In the genomic region with DNA sequence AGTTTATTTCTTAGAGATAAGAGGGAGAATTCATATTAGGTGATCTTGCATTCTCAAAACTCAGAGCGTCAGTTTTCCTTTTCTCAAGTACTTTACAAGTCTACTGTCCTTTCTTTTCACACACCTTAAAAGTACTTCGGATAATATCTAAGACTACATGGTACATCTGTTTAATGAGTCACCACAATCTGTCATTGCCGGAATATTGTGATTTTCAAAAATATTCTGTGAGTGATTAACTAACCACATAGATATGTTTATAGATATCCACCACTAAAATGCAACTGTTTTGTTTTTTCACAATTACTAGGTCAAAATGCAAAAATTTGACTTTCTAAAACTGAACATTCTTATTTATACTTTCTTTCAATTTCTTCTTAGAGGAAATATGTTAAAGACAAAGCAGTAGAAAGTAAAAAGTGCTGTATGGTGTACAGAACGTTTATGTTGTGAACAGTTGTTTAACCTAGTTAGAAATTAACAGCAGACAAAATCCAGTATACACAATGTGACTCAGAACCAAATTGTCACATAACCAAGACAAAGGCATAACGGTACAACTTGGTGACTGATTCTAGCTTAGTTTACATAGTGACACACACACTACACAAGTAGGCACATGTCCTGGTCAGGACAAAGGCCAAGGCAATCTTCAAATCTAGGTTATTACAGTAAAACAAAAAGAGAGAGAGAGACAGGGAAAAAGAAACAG, we compare ENCODE assay signal across 1 cellular context.
A peak's percentile ranks its signal among the peaks of the same experiment; 100 is the strongest.
TF ChIP-seq lines count a peak whose summit lies in the region.

No MANE protein-coding gene starts in this region.

TF ChIP-seq in HepG2, 621 proteins besides CTCF, POLR2A, EP300 and RAD21 (continued from another document and continues in another):
- peak; percentile 89 for TF ChIP-seq FOXA3 (CRISPR knock-in tag; IDR thresholded peaks at IDR 0.05)
- TF ChIP-seq TBX2 (CRISPR knock-in tag; IDR thresholded peaks at IDR 0.05; ENCODE audit: borderline replicate concordance): no peak; the same call in 1 of the 2 replicates
- TF ChIP-seq ZNF546 (CRISPR knock-in tag; conservative IDR thresholded peaks at IDR 0.05): no peak
- TF ChIP-seq, protein P1, sequence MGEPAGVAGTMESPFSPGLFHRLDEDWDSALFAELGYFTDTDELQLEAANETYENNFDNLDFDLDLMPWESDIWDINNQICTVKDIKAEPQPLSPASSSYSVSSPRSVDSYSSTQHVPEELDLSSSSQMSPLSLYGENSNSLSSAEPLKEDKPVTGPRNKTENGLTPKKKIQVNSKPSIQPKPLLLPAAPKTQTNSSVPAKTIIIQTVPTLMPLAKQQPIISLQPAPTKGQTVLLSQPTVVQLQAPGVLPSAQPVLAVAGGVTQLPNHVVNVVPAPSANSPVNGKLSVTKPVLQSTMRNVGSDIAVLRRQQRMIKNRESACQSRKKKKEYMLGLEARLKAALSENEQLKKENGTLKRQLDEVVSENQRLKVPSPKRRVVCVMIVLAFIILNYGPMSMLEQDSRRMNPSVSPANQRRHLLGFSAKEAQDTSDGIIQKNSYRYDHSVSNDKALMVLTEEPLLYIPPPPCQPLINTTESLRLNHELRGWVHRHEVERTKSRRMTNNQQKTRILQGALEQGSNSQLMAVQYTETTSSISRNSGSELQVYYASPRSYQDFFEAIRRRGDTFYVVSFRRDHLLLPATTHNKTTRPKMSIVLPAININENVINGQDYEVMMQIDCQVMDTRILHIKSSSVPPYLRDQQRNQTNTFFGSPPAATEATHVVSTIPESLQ (CRISPR knock-in tag; conservative IDR thresholded peaks at IDR 0.05): no peak
- TF ChIP-seq BHLHE40 (IDR thresholded peaks at IDR 0.05; ENCODE audit: low read length): peak; percentile 75
- 0 out of 2 replicates have a peak, but pooled peaks have one; percentile 30 for TF ChIP-seq ZNF331 (CRISPR knock-in tag; IDR thresholded peaks at IDR 0.05)
- TF ChIP-seq MTF1 (CRISPR knock-in tag; IDR thresholded peaks at IDR 0.05): no peak
- TF ChIP-seq, protein P2, sequence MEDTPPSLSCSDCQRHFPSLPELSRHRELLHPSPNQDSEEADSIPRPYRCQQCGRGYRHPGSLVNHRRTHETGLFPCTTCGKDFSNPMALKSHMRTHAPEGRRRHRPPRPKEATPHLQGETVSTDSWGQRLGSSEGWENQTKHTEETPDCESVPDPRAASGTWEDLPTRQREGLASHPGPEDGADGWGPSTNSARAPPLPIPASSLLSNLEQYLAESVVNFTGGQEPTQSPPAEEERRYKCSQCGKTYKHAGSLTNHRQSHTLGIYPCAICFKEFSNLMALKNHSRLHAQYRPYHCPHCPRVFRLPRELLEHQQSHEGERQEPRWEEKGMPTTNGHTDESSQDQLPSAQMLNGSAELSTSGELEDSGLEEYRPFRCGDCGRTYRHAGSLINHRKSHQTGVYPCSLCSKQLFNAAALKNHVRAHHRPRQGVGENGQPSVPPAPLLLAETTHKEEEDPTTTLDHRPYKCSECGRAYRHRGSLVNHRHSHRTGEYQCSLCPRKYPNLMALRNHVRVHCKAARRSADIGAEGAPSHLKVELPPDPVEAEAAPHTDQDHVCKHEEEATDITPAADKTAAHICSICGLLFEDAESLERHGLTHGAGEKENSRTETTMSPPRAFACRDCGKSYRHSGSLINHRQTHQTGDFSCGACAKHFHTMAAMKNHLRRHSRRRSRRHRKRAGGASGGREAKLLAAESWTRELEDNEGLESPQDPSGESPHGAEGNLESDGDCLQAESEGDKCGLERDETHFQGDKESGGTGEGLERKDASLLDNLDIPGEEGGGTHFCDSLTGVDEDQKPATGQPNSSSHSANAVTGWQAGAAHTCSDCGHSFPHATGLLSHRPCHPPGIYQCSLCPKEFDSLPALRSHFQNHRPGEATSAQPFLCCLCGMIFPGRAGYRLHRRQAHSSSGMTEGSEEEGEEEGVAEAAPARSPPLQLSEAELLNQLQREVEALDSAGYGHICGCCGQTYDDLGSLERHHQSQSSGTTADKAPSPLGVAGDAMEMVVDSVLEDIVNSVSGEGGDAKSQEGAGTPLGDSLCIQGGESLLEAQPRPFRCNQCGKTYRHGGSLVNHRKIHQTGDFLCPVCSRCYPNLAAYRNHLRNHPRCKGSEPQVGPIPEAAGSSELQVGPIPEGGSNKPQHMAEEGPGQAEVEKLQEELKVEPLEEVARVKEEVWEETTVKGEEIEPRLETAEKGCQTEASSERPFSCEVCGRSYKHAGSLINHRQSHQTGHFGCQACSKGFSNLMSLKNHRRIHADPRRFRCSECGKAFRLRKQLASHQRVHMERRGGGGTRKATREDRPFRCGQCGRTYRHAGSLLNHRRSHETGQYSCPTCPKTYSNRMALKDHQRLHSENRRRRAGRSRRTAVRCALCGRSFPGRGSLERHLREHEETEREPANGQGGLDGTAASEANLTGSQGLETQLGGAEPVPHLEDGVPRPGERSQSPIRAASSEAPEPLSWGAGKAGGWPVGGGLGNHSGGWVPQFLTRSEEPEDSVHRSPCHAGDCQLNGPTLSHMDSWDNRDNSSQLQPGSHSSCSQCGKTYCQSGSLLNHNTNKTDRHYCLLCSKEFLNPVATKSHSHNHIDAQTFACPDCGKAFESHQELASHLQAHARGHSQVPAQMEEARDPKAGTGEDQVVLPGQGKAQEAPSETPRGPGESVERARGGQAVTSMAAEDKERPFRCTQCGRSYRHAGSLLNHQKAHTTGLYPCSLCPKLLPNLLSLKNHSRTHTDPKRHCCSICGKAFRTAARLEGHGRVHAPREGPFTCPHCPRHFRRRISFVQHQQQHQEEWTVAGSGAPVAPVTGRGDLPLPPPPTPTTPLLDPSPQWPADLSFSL (CRISPR knock-in tag; IDR thresholded peaks at IDR 0.05): peak; percentile 97
- TF ChIP-seq TGIF2 (CRISPR knock-in tag; IDR thresholded peaks at IDR 0.05): no peak
- no peak for TF ChIP-seq YEATS4 (CRISPR knock-in tag; IDR thresholded peaks at IDR 0.05; ENCODE audit: borderline replicate concordance)
- no peak for TF ChIP-seq ZNF260 (CRISPR knock-in tag; IDR thresholded peaks at IDR 0.05; ENCODE audit: borderline replicate concordance, low read depth)
- TF ChIP-seq FOXK1 (CRISPR knock-in tag; IDR thresholded peaks at IDR 0.05; ENCODE audit: borderline replicate concordance, low read depth): peak; percentile 61; the same call in 1 of the 2 replicates
- peak; percentile 25 for TF ChIP-seq SKI (IDR thresholded peaks at IDR 0.05; ENCODE audit: partially characterized antibody)
- TF ChIP-seq MEF2D (CRISPR knock-in tag; IDR thresholded peaks at IDR 0.05): no peak
- TF ChIP-seq MAFK (conservative IDR thresholded peaks at IDR 0.05 in 1 of 2, IDR thresholded peaks at IDR 0.05 in 1 of 2; ENCODE audit: low read length in 2 of 2): no peak
- no peak for TF ChIP-seq ADNP (CRISPR knock-in tag; IDR thresholded peaks at IDR 0.05)
- TF ChIP-seq GATAD2A (CRISPR knock-in tag; IDR thresholded peaks at IDR 0.05): peak; percentile 78
- 0 out of 2 replicates have a peak, but pooled peaks have one; percentile 36 for TF ChIP-seq ZFP36L1 (CRISPR knock-in tag; IDR thresholded peaks at IDR 0.05)
- peak; percentile 67 for TF ChIP-seq RARA (CRISPR knock-in tag; IDR thresholded peaks at IDR 0.05)
- TF ChIP-seq ARNTL (CRISPR knock-in tag; IDR thresholded peaks at IDR 0.05): 0 out of 2 replicates have a peak, but pooled peaks have one; percentile 40
- TF ChIP-seq SAP130 (CRISPR knock-in tag; IDR thresholded peaks at IDR 0.05; ENCODE audit: low read depth): peak; percentile 75
- no peak for TF ChIP-seq POLR2G (IDR thresholded peaks at IDR 0.05; ENCODE audit: low read depth, low read length)
- no peak for TF ChIP-seq ZNF234 (CRISPR knock-in tag; conservative IDR thresholded peaks at IDR 0.05)
- peak; percentile 72 for TF ChIP-seq CREB1 (IDR thresholded peaks at IDR 0.05)
- TF ChIP-seq CREB1 (CRISPR knock-in tag; IDR thresholded peaks at IDR 0.05): peak; percentile 68
- TF ChIP-seq KDM6A (CRISPR knock-in tag; IDR thresholded peaks at IDR 0.05; ENCODE audit: low read depth): peak; percentile 22; the same call in 1 of the 2 replicates
- TF ChIP-seq, protein P3, sequence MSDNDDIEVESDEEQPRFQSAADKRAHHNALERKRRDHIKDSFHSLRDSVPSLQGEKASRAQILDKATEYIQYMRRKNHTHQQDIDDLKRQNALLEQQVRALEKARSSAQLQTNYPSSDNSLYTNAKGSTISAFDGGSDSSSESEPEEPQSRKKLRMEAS (IDR thresholded peaks at IDR 0.05): peak; percentile 44; the same call in 1 of the 2 replicates
- TF ChIP-seq, protein P4, sequence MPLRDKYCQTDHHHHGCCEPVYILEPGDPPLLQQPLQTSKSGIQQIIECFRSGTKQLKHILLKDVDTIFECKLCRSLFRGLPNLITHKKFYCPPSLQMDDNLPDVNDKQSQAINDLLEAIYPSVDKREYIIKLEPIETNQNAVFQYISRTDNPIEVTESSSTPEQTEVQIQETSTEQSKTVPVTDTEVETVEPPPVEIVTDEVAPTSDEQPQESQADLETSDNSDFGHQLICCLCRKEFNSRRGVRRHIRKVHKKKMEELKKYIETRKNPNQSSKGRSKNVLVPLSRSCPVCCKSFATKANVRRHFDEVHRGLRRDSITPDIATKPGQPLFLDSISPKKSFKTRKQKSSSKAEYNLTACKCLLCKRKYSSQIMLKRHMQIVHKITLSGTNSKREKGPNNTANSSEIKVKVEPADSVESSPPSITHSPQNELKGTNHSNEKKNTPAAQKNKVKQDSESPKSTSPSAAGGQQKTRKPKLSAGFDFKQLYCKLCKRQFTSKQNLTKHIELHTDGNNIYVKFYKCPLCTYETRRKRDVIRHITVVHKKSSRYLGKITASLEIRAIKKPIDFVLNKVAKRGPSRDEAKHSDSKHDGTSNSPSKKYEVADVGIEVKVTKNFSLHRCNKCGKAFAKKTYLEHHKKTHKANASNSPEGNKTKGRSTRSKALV (CRISPR knock-in tag; IDR thresholded peaks at IDR 0.05): no peak
- 0 out of 2 replicates have a peak, but pooled peaks have one; percentile 27 for TF ChIP-seq CREM (IDR thresholded peaks at IDR 0.05)
- TF ChIP-seq CREM (CRISPR knock-in tag; IDR thresholded peaks at IDR 0.05): no peak
- TF ChIP-seq, protein P5, sequence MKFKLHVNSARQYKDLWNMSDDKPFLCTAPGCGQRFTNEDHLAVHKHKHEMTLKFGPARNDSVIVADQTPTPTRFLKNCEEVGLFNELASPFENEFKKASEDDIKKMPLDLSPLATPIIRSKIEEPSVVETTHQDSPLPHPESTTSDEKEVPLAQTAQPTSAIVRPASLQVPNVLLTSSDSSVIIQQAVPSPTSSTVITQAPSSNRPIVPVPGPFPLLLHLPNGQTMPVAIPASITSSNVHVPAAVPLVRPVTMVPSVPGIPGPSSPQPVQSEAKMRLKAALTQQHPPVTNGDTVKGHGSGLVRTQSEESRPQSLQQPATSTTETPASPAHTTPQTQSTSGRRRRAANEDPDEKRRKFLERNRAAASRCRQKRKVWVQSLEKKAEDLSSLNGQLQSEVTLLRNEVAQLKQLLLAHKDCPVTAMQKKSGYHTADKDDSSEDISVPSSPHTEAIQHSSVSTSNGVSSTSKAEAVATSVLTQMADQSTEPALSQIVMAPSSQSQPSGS (CRISPR knock-in tag; IDR thresholded peaks at IDR 0.05): no peak
- TF ChIP-seq, protein P6, sequence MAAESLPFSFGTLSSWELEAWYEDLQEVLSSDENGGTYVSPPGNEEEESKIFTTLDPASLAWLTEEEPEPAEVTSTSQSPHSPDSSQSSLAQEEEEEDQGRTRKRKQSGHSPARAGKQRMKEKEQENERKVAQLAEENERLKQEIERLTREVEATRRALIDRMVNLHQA (CRISPR knock-in tag; IDR thresholded peaks at IDR 0.05): no peak
- no peak for TF ChIP-seq RBM22 (optimal IDR thresholded peaks at IDR 0.05; ENCODE audit: low read length)
- TF ChIP-seq ZFAT (CRISPR knock-in tag; conservative IDR thresholded peaks at IDR 0.05): no peak
- peak; percentile 62; the same call in 1 of the 2 replicates for TF ChIP-seq ZBTB20 (CRISPR knock-in tag; IDR thresholded peaks at IDR 0.05; ENCODE audit: borderline replicate concordance, low read depth)
- TF ChIP-seq RAD51 (IDR thresholded peaks at IDR 0.05; ENCODE audit: borderline replicate concordance): 0 out of 2 replicates have a peak, but pooled peaks have one; percentile 27
- TF ChIP-seq SALL1 (CRISPR knock-in tag; IDR thresholded peaks at IDR 0.05): peak; percentile 55; the same call in 1 of the 2 replicates
- peak; percentile 83; the same call in 1 of the 2 replicates for TF ChIP-seq JUNB (CRISPR knock-in tag; IDR thresholded peaks at IDR 0.05; ENCODE audit: borderline replicate concordance)
- peak; percentile 94 for TF ChIP-seq FOSL2 (CRISPR knock-in tag; IDR thresholded peaks at IDR 0.05)
- TF ChIP-seq FOXK2 (IDR thresholded peaks at IDR 0.05): peak; percentile 56
- TF ChIP-seq, protein P7, sequence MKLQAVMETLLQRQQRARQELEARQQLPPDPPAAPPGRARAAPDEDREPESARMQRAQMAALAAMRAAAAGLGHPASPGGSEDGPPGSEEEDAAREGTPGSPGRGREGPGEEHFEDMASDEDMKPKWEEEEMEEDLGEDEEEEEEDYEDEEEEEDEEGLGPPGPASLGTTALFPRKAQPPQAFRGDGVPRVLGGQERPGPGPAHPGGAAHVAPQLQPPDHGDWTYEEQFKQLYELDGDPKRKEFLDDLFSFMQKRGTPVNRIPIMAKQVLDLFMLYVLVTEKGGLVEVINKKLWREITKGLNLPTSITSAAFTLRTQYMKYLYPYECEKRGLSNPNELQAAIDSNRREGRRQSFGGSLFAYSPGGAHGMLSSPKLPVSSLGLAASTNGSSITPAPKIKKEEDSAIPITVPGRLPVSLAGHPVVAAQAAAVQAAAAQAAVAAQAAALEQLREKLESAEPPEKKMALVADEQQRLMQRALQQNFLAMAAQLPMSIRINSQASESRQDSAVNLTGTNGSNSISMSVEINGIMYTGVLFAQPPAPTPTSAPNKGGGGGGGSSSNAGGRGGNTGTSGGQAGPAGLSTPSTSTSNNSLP (IDR thresholded peaks at IDR 0.05; ENCODE audit: low read depth, low read length): peak; percentile 81
- no peak for TF ChIP-seq TOPORS (CRISPR knock-in tag; IDR thresholded peaks at IDR 0.05)
- TF ChIP-seq ZNF460 (CRISPR knock-in tag; IDR thresholded peaks at IDR 0.05; ENCODE audit: borderline replicate concordance): no peak
- peak; percentile 34 for TF ChIP-seq ASH2L (IDR thresholded peaks at IDR 0.05; ENCODE audit: insufficient read length, low read depth, low read length)
- TF ChIP-seq MAZ (IDR thresholded peaks at IDR 0.05; ENCODE audit: borderline replicate concordance, low read depth, low read length): no peak
- no peak for TF ChIP-seq MAZ (CRISPR knock-in tag; IDR thresholded peaks at IDR 0.05; ENCODE audit: low read depth)
- TF ChIP-seq, protein P8, sequence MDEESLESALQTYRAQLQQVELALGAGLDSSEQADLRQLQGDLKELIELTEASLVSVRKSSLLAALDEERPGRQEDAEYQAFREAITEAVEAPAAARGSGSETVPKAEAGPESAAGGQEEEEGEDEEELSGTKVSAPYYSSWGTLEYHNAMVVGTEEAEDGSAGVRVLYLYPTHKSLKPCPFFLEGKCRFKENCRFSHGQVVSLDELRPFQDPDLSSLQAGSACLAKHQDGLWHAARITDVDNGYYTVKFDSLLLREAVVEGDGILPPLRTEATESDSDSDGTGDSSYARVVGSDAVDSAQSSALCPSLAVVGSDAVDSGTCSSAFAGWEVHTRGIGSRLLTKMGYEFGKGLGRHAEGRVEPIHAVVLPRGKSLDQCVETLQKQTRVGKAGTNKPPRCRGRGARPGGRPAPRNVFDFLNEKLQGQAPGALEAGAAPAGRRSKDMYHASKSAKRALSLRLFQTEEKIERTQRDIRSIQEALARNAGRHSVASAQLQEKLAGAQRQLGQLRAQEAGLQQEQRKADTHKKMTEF (CRISPR knock-in tag; IDR thresholded peaks at IDR 0.05): peak; percentile 79
- no peak for TF ChIP-seq ZNF788 (CRISPR knock-in tag; IDR thresholded peaks at IDR 0.05; ENCODE audit: borderline replicate concordance)
- TF ChIP-seq ZNF644 (CRISPR knock-in tag; IDR thresholded peaks at IDR 0.05; ENCODE audit: low read depth): peak; percentile 58; the same call in 1 of the 2 replicates
- no peak for TF ChIP-seq SATB2 (CRISPR knock-in tag; IDR thresholded peaks at IDR 0.05)
- TF ChIP-seq PPARG (CRISPR knock-in tag; conservative IDR thresholded peaks at IDR 0.05): peak; percentile 53; the same call in 1 of the 2 replicates
